Comparison of ENCODE assay signal across 12 cellular contexts in genomic region chr14:42353315-42353714, GRCh38.
DNase-seq lines count a peak whose midpoint lies in the region; ATAC-seq and FAIRE-seq lines count a peak whose summit lies in the region.
"Had no signal": no experiment of that assay in that cellular context is flagged by ENCODE, and none has a peak within 500 bp of the region (broad histone marks: within the 10 kb centered on the region; RNA-seq: fewer than 3 reads in every experiment).

No MANE protein-coding gene starts in this region.

- no peaks in the 10 kb centered on the region for H3K36me3 ChIP-seq in small intestine (ENCODE audit: control insufficient read depth in 2 of 2, insufficient read depth in 2 of 2, low read length in 2 of 2)

- H3K4me3 ChIP-seq in small intestine (ENCODE audit: low read depth in 1 of 2, low read length in 2 of 2), result no peak overlapping the region
- H3K4me3 ChIP-seq: dorsolateral prefrontal cortex, testis had no signal

- 58 to 60% (median 60%) methylated on average over 2 of the region's 2 CpGs for WGBS in small intestine, 3 donors

- DNase-seq in small intestine (no peak), NCI-H526 treated with DMSO at 0.1 percent for 48 hours (lab: John Stamatoyannopoulos, UW) (no peak), activated gamma-delta T cell (lab: John Stamatoyannopoulos, UW) (no peak), GM19239 (ENCODE audit: insufficient read length, low spot score) (no peak)
- DNase-seq: CD8-positive, alpha-beta memory T cell; dorsolateral prefrontal cortex; NCI-H1417 treated with DMSO at 0.1 percent for 48 hours; T-helper 9 cell; testis had no signal

- H3K27ac ChIP-seq in small intestine (ENCODE audit: low read depth in 1 of 2, low read length in 1 of 2), result no peak overlapping the region
- H3K27ac ChIP-seq: dorsolateral prefrontal cortex, testis had no signal

- peak; percentile 71 for ATAC-seq in GM19043 (IDR thresholded peaks at IDR 0.05; ENCODE audit: low read depth, unreplicated experiment)
- peak; percentile 78 for ATAC-seq in HG02678 (IDR thresholded peaks at IDR 0.05; ENCODE audit: unreplicated experiment)
- ATAC-seq in HG03521 (IDR thresholded peaks at IDR 0.05; ENCODE audit: unreplicated experiment), result peak; percentile 88

- no peaks in the 10 kb centered on the region for H3K4me1 ChIP-seq in small intestine (ENCODE audit: control insufficient read depth in 2 of 2, insufficient read depth in 1 of 2, low read depth in 1 of 2, low read length in 1 of 2)
- H3K4me1 ChIP-seq: testis had no signal

- H3K9me3 ChIP-seq in small intestine (ENCODE audit: control insufficient read depth, low read depth), result no peaks in the 10 kb centered on the region
- H3K9me3 ChIP-seq: testis had no signal

- FAIRE-seq in small intestine (lab: Jason Lieb, UNC) (peak; percentile 26), GM19239 (lab: Jason Lieb, UNC) (no peak)

- no peaks in the 10 kb centered on the region for H3K27me3 ChIP-seq in small intestine (ENCODE audit: control insufficient read depth in 2 of 2, insufficient read depth in 2 of 2, low read length in 2 of 2)
- H3K27me3 ChIP-seq: dorsolateral prefrontal cortex, testis had no signal
